12 cellular contexts compared by ENCODE assay signal in genomic region chr10:103824281-103824680, GRCh38.
"Had no signal": no experiment of that assay in that cellular context is flagged by ENCODE, and none has a peak within 500 bp of the region (broad histone marks: within the 10 kb centered on the region; RNA-seq: fewer than 3 reads in every experiment).

No MANE protein-coding gene starts in this region.

- H3K27ac Mint-ChIP-seq: activated naive CD8-positive, alpha-beta T cell treated with anti-CD3 and anti-CD28 coated beads, Interleukin-2, amount 10 ng/mL, durations not matched to agents 7 days and 5 days; mesothelial cell of epicardium; stimulated activated effector memory CD8-positive, alpha-beta T cell treated with anti-CD3 and anti-CD28 coated beads, Interleukin-12 subunit alpha, Interleukin-12 subunit beta, amount 100 ng/mL, for 72 hours had no signal

- H3K4me1 Mint-ChIP-seq: stimulated activated effector memory CD8-positive, alpha-beta T cell treated with anti-CD3 and anti-CD28 coated beads, Interleukin-12 subunit alpha, Interleukin-12 subunit beta, amount 100 ng/mL, for 72 hours had no signal

- H3K27ac ChIP-seq: right atrium auricular region, thyroid gland, vagina had no signal

- H3K4me3 ChIP-seq: right atrium auricular region, skin epidermis, thyroid gland, vagina had no signal

- H3K9me3 ChIP-seq: right atrium auricular region, thyroid gland, vagina had no signal

- FAIRE-seq: colon had no signal

- H3K36me3 ChIP-seq: right atrium auricular region, thyroid gland, vagina had no signal

- H3K9me3 Mint-ChIP-seq: activated naive CD8-positive, alpha-beta T cell treated with anti-CD3 and anti-CD28 coated beads, Interleukin-2, amount 10 ng/mL, durations not matched to agents 7 days and 5 days; mesothelial cell of epicardium; stimulated activated effector memory CD8-positive, alpha-beta T cell treated with anti-CD3 and anti-CD28 coated beads, Interleukin-12 subunit alpha, Interleukin-12 subunit beta, amount 100 ng/mL, for 72 hours had no signal

- H3K27me3 ChIP-seq: right atrium auricular region, thyroid gland, vagina had no signal

- H3K36me3 Mint-ChIP-seq: activated naive CD8-positive, alpha-beta T cell treated with anti-CD3 and anti-CD28 coated beads, Interleukin-2, amount 10 ng/mL, durations not matched to agents 7 days and 5 days; mesothelial cell of epicardium; stimulated activated effector memory CD8-positive, alpha-beta T cell treated with anti-CD3 and anti-CD28 coated beads, Interleukin-12 subunit alpha, Interleukin-12 subunit beta, amount 100 ng/mL, for 72 hours had no signal

- H3K4me3 Mint-ChIP-seq: activated naive CD8-positive, alpha-beta T cell treated with anti-CD3 and anti-CD28 coated beads, Interleukin-2, amount 10 ng/mL, durations not matched to agents 7 days and 5 days; mesothelial cell of epicardium; stimulated activated effector memory CD8-positive, alpha-beta T cell treated with anti-CD3 and anti-CD28 coated beads, Interleukin-12 subunit alpha, Interleukin-12 subunit beta, amount 100 ng/mL, for 72 hours had no signal

- DNase-seq: activated CD4-positive, alpha-beta T cell treated with anti-CD3 and anti-CD28 coated beads for 48 hours; activated gamma-delta T cell; activated naive CD8-positive, alpha-beta T cell treated with anti-CD3 and anti-CD28 coated beads, Interleukin-2, amount 10 ng/mL, durations not matched to agents 7 days and 5 days; anterior cingulate cortex; T1000; thyroid gland had no signal

- ATAC-seq: stimulated activated effector memory CD8-positive, alpha-beta T cell treated with anti-CD3 and anti-CD28 coated beads, Interleukin-12 subunit alpha, Interleukin-12 subunit beta, amount 100 ng/mL, for 72 hours had no signal
